8 cellular contexts compared by ENCODE assay signal in the genomic region with DNA sequence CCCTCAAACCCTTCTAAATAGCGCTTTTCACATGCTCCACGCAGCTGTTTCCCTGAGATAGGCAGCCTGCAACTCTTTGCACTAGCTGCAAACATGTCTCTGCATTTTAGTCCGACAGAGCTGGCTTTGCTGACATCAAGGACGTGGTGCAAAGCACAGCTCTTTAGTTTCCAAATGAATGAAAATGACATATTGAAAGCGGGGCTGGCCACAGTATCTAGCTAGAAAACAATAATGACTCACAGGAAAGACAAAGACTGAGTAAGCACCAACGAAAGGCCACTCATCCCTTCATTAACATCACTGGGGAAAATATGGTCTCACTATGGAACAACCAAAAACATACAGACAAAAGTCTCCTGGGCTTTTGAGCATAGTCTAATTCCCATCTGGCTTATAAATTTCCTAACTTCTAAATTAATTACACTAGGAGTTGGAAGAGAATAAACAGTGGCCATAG. TPM values are rescaled to one million over a fixed set of nuclear protein-coding genes. Genes with fewer than 3 reads are reported as not detected.
A peak's percentile ranks its signal among the peaks of the same experiment; 100 is the strongest.
DNase-seq lines count a peak whose midpoint lies in the region; ATAC-seq and TF ChIP-seq lines count a peak whose summit lies in the region.

No MANE protein-coding gene starts in this region.

- peak; percentile 63 for DNase-seq in Daoy (ENCODE audit: low read depth)
- peak; percentile 10 for DNase-seq in activated naive CD8-positive, alpha-beta T cell treated with anti-CD3 and anti-CD28 coated beads for 36 hours
- DNase-seq in neural crest cell (ENCODE audit: low read depth, low spot score) = no peak
- no peak for DNase-seq in activated CD8-positive, alpha-beta memory T cell treated with anti-CD3 and anti-CD28 coated beads, Interleukin-2, amount 50 U/mL, for 48 hours
- DNase-seq in tibial artery = no peak
- no peak for DNase-seq in HUDEP-2 (lab: John Stamatoyannopoulos, UW; ENCODE audit: unreplicated experiment in 76 of 76)

- H3K27ac Mint-ChIP-seq in activated naive CD8-positive, alpha-beta T cell treated with anti-CD3 and anti-CD28 coated beads for 36 hours = no peak overlapping the region
- peak overlapping the region; percentile 86 for H3K27ac Mint-ChIP-seq in neural crest cell (ENCODE audit: unreplicated experiment)

- no peak overlapping the region for H3K4me3 ChIP-seq in tibial artery

- H3K4me3 Mint-ChIP-seq in activated naive CD8-positive, alpha-beta T cell treated with anti-CD3 and anti-CD28 coated beads for 36 hours = no peak overlapping the region
- no peak overlapping the region for H3K4me3 Mint-ChIP-seq in neural crest cell

- H3K36me3 ChIP-seq in tibial artery = no peaks in the 10 kb centered on the region

- H3K9me3 ChIP-seq in tibial artery = no peaks in the 10 kb centered on the region

- TF ChIP-seq CTCF in neural crest cell (conservative IDR thresholded peaks at IDR 0.05) (no peak), tibial artery (IDR thresholded peaks at IDR 0.05) (no peak)

- H3K36me3 Mint-ChIP-seq in activated naive CD8-positive, alpha-beta T cell treated with anti-CD3 and anti-CD28 coated beads for 36 hours = no peaks in the 10 kb centered on the region
- H3K36me3 Mint-ChIP-seq in neural crest cell (ENCODE audit: low read depth) = peaks cover 3% of the 10 kb centered on the region

- peaks cover 0 to 3% of the 10 kb centered on the region in 2 donors for H3K27me3 ChIP-seq in tibial artery

- H3K27me3 Mint-ChIP-seq in activated naive CD8-positive, alpha-beta T cell treated with anti-CD3 and anti-CD28 coated beads for 36 hours = peaks cover 16% of the 10 kb centered on the region
- H3K27me3 Mint-ChIP-seq in neural crest cell (ENCODE audit: low read depth) = no peaks in the 10 kb centered on the region

- H3K4me1 ChIP-seq in tibial artery = no peaks in the 10 kb centered on the region

- no peaks in the 10 kb centered on the region for H3K9me3 Mint-ChIP-seq in activated naive CD8-positive, alpha-beta T cell treated with anti-CD3 and anti-CD28 coated beads for 36 hours
- no peaks in the 10 kb centered on the region for H3K9me3 Mint-ChIP-seq in neural crest cell

- intact Hi-C loops in tibial artery (cut with DNase I; ENCODE audit: low total_unique reads) = no loop called here

- H3K27ac ChIP-seq in tibial artery = no peak overlapping the region

- ATAC-seq in GM19395 (IDR thresholded peaks at IDR 0.05; ENCODE audit: unreplicated experiment) = peak; percentile 95
- ATAC-seq in HG03196 (IDR thresholded peaks at IDR 0.05; ENCODE audit: unreplicated experiment) = peak; percentile 82

- H3K4me1 Mint-ChIP-seq in activated naive CD8-positive, alpha-beta T cell treated with anti-CD3 and anti-CD28 coated beads for 36 hours = peaks cover 5% of the 10 kb centered on the region
- H3K4me1 Mint-ChIP-seq in neural crest cell = peaks cover 20% of the 10 kb centered on the region

RNA-seq across cellular contexts. Expression of gene ZC3H12C, which starts 15.3 kb away (rescaled TPM):
- total RNA-seq in Daoy (2014; rRNA removed; shearing (Covaris generic)) = 3.8 and 4.0 TPM in 2 replicates
- under 1 TPM; 0.10 to 0.20 TPM for total RNA-seq in activated naive CD8-positive, alpha-beta T cell treated with anti-CD3 and anti-CD28 coated beads for 36 hours
- 14.4 TPM in 2 replicates for total RNA-seq in neural crest cell

Comparison
In these comparisons a context has a peak if more than half of its experiments do, and no peak if none do; other contexts are left out.
1. DNase-seq: peak in Daoy (single experiment) and activated naive CD8-positive, alpha-beta T cell treated with anti-CD3 and anti-CD28 coated beads for 36 hours (single experiment); none in neural crest cell (single experiment), activated CD8-positive, alpha-beta memory T cell treated with anti-CD3 and anti-CD28 coated beads, Interleukin-2, amount 50 U/mL, for 48 hours (single experiment), tibial artery (0 of 2) and HUDEP-2 (0 of 76).